Comparison of ENCODE assay signal across 1 cellular context in genomic region chr2:224946911-224947310, GRCh38.
TF ChIP-seq lines count a peak whose summit lies in the region.

No MANE protein-coding gene starts in this region.

TF ChIP-seq in H1, 55 proteins besides CTCF, POLR2A, EP300 and RAD21 (continued from another document):
- TF ChIP-seq BACH1 (IDR thresholded peaks at IDR 0.05; ENCODE audit: low read length) (no peak), SP2 (IDR thresholded peaks at IDR 0.05; ENCODE audit: low read length) (no peak), KDM1A (IDR thresholded peaks at IDR 0.05; ENCODE audit: borderline replicate concordance, low read length) (no peak), YY1 (IDR thresholded peaks at IDR 0.05; ENCODE audit: low read depth, low read length) (no peak), CEBPB (IDR thresholded peaks at IDR 0.05; ENCODE audit: low read depth, low read length) (no peak)
